Comparison of ENCODE assay signal across 21 cellular contexts in genomic region chr10:15853800-15854199, GRCh38. TPM values are rescaled to one million over a fixed set of nuclear protein-coding genes. Genes with fewer than 3 reads are reported as not detected.
DNase-seq lines count a peak whose midpoint lies in the region; ATAC-seq, FAIRE-seq and TF ChIP-seq lines count a peak whose summit lies in the region.
"Had no signal": no experiment of that assay in that cellular context is flagged by ENCODE, and none has a peak within 500 bp of the region (broad histone marks: within the 10 kb centered on the region; RNA-seq: fewer than 3 reads in every experiment).

No MANE protein-coding gene starts in this region.

- FAIRE-seq in GM12891 (lab: Jason Lieb, UNC) = peak; percentile 33
- FAIRE-seq: A549, GM12892 had no signal

- no peak for DNase-seq in GM12891 (ENCODE audit: insufficient read length, low spot score)
- peak; percentile 73 for DNase-seq in OCI-M1 (lab: John Stamatoyannopoulos, UW)
- peak; percentile 20 for DNase-seq in mesenchymal stem cell
- no peak for DNase-seq in DMS 273 treated with DMSO at 0.1 percent for 48 hours (lab: John Stamatoyannopoulos, UW)
- no peak for DNase-seq in NCI-H1436 (lab: John Stamatoyannopoulos, UW)
- DNase-seq: 8988T; ACHN; AML-193; C1 segment of cervical spinal cord; Caco-2; CD8-positive, alpha-beta T cell; DMS79; GF-D8; GOT3; H7; HCEC 1CT; HFFc6 had no signal

- H3K4me1 ChIP-seq in HEK293 (ENCODE audit: control insufficient read depth, insufficient read depth, low read length) (peaks cover 51% of the 10 kb centered on the region), mesenchymal stem cell (ENCODE audit: control insufficient read depth, insufficient read depth, low read depth, low read length) (no peaks in the 10 kb centered on the region)
- H3K4me1 ChIP-seq: Caco-2 had no signal

- TF ChIP-seq CTCF in HEK293 (tag by site-specific recombination; IDR thresholded peaks at IDR 0.05) = no peak

- no peak overlapping the region for H2BK12ac ChIP-seq in mesenchymal stem cell (ENCODE audit: low read length in 2 of 2)

- no peak overlapping the region for H2BK15ac ChIP-seq in mesenchymal stem cell (ENCODE audit: low read depth, poor library complexity, severe bottlenecking)

- no peak for ATAC-seq in HG02571 (IDR thresholded peaks at IDR 0.05; ENCODE audit: unreplicated experiment)
- ATAC-seq: A549; CD8-positive, alpha-beta T cell had no signal

- no peak overlapping the region for H3K4me3 ChIP-seq in HEK293 (ENCODE audit: low read depth, low read length)
- no peak overlapping the region for H3K4me3 ChIP-seq in mesenchymal stem cell (ENCODE audit: insufficient read depth in 1 of 2, low read depth in 1 of 2, low read length in 2 of 2)
- H3K4me3 ChIP-seq: A549 had no signal

- no peak overlapping the region for H2AFZ ChIP-seq in mesenchymal stem cell (ENCODE audit: low read depth, low read length)

- H2BK5ac ChIP-seq in mesenchymal stem cell (ENCODE audit: low read depth, low read length, poor library complexity, severe bottlenecking) = no peak overlapping the region

- H2AK5ac ChIP-seq in mesenchymal stem cell (ENCODE audit: low read length, severe bottlenecking) = no peak overlapping the region

- H3K18ac ChIP-seq in mesenchymal stem cell (ENCODE audit: low read depth in 1 of 2, low read length in 2 of 2) = no peak overlapping the region

- H3K27ac ChIP-seq in HEK293 (ENCODE audit: extremely low read depth, low read depth, low read length) (no peak overlapping the region), mesenchymal stem cell (ENCODE audit: low read length, poor library complexity, severe bottlenecking) (no peak overlapping the region)
- H3K27ac ChIP-seq: A549 had no signal

- no peak overlapping the region for H3K23ac ChIP-seq in mesenchymal stem cell (ENCODE audit: low read length in 2 of 2)

- no peaks in the 10 kb centered on the region for H3K27me3 ChIP-seq in mesenchymal stem cell (ENCODE audit: control insufficient read depth in 1 of 2, insufficient read depth in 1 of 2, low read length in 2 of 2)

- no peaks in the 10 kb centered on the region for H3K9me3 ChIP-seq in HEK293 (ENCODE audit: control insufficient read depth, insufficient read depth, low read depth, low read length)
- no peaks in the 10 kb centered on the region for H3K9me3 ChIP-seq in mesenchymal stem cell (ENCODE audit: control insufficient read depth, low read length)
- H3K9me3 ChIP-seq: A549 had no signal

- H4K8ac ChIP-seq in mesenchymal stem cell (ENCODE audit: low read length) = no peak overlapping the region

- peaks cover 13% of the 10 kb centered on the region for H3K79me1 ChIP-seq in mesenchymal stem cell (replicated peaks; ENCODE audit: low read length, poor library complexity, severe bottlenecking)

- POLR2A ChIA-PET in HEK293 (lab: Yijun Ruan, JAX) = no interaction called here

- WGBS in mesenchymal stem cell = 88% methylated on average over 1 of the region's 4 CpGs

- CTCF ChIA-PET in HEK293 (lab: Yijun Ruan, JAX) = no interaction called here

- no peak overlapping the region for H3K14ac ChIP-seq in mesenchymal stem cell (ENCODE audit: low read length in 2 of 2)

- TF ChIP-seq POLR2A in GM12891 (IDR thresholded peaks at IDR 0.05; ENCODE audit: low read depth, low read length) = no peak

- H4K91ac ChIP-seq in mesenchymal stem cell (ENCODE audit: low read length) = no peak overlapping the region

- no peak overlapping the region for H2BK120ac ChIP-seq in mesenchymal stem cell (ENCODE audit: low read depth, low read length)

- no peak overlapping the region for H3K4ac ChIP-seq in mesenchymal stem cell (ENCODE audit: low read depth in 1 of 2, low read length in 2 of 2)

- no peak overlapping the region for H3K4me2 ChIP-seq in mesenchymal stem cell (ENCODE audit: low read length, poor library complexity, severe bottlenecking)
- H3K4me2 ChIP-seq: A549 had no signal

- H3K36me3 ChIP-seq in HEK293 (ENCODE audit: control insufficient read depth in 2 of 2, insufficient read depth in 1 of 2, low read length in 2 of 2) (no peaks in the 10 kb centered on the region), mesenchymal stem cell (ENCODE audit: control insufficient read depth in 1 of 2, insufficient read depth in 2 of 2, low read depth in 1 of 2, low read length in 2 of 2) (peaks cover 0 to 8% of the 10 kb centered on the region in 2 experiments)

- no peak overlapping the region for H3K9ac ChIP-seq in mesenchymal stem cell (ENCODE audit: low read length)

TF ChIP-seq in GM12891, 5 proteins besides CTCF, POLR2A, EP300 and RAD21:
- TF ChIP-seq POU2F2 (IDR thresholded peaks at IDR 0.05; ENCODE audit: low read depth, low read length) (no peak), POLR2AphosphoS5 (IDR thresholded peaks at IDR 0.05; ENCODE audit: low read depth, low read length) (no peak), SPI1 (IDR thresholded peaks at IDR 0.05; ENCODE audit: low read depth, low read length) (no peak)
TF ChIP-seq in GM12891: peak in this region for 0.

TF ChIP-seq in HEK293, 187 proteins besides CTCF, POLR2A, EP300 and RAD21 (continues in another document):
- TF ChIP-seq ZNF138 (tag by site-specific recombination; IDR thresholded peaks at IDR 0.05; ENCODE audit: borderline replicate concordance) (no peak), HIC1 (tag by site-specific recombination; IDR thresholded peaks at IDR 0.05) (peak; percentile 77), PATZ1 (tag by site-specific recombination; IDR thresholded peaks at IDR 0.05) (no peak), ZNF658 (tag by site-specific recombination; IDR thresholded peaks at IDR 0.05) (no peak), ZBTB21 (tag by site-specific recombination; IDR thresholded peaks at IDR 0.05) (peak; percentile 78), AEBP2 (tag by site-specific recombination; IDR thresholded peaks at IDR 0.05; ENCODE audit: borderline replicate concordance) (no peak), ZNF629 (tag by site-specific recombination; IDR thresholded peaks at IDR 0.05) (peak; percentile 96), GLI2 (tag by site-specific recombination; IDR thresholded peaks at IDR 0.05; ENCODE audit: borderline replicate concordance, low read depth) (no peak), ZNF596 (tag by site-specific recombination; IDR thresholded peaks at IDR 0.05) (no peak)

RNA-seq across cellular contexts. Expression of gene MINDY3, which starts 6.5 kb away (rescaled TPM):
- polyA plus RNA-seq in GM12891 (2012; ENCODE audit: low read depth, missing spikeins) = 6.8 TPM
- 18.6 TPM for polyA plus RNA-seq in mesenchymal stem cell (2013, experiment 1 of 2)
- 20.8 TPM for polyA plus RNA-seq in mesenchymal stem cell (2013, experiment 2 of 2)

Comparison
In these comparisons a context has a peak if more than half of its experiments do, and no peak if none do; other contexts are left out.
1. DNase-seq: peak in OCI-M1 (single experiment) and mesenchymal stem cell (single experiment); none in GM12891 (single experiment), DMS 273 treated with DMSO at 0.1 percent for 48 hours (single experiment) and NCI-H1436 (single experiment).